20 cellular contexts compared by ENCODE assay signal in genomic region chr3:99952306-99952705, GRCh38.
DNase-seq lines count a peak whose midpoint lies in the region; ATAC-seq and TF ChIP-seq lines count a peak whose summit lies in the region.
"Had no signal": no experiment of that assay in that cellular context is flagged by ENCODE, and none has a peak within 500 bp of the region (broad histone marks: within the 10 kb centered on the region; RNA-seq: fewer than 3 reads in every experiment).

No MANE protein-coding gene starts in this region.

- in situ Hi-C loops in Caki2 (cut with HindIII; ENCODE audit: low pct_unique_long_range_greater_than_20kb, low sequenced_read_pairs): no loop called here

- no peak for TF ChIP-seq CTCF in PC-3 (conservative IDR thresholded peaks at IDR 0.05; ENCODE audit: low read depth, low read length)
- no peak for TF ChIP-seq CTCF in epithelial cell of proximal tubule (conservative IDR thresholded peaks at IDR 0.05; ENCODE audit: low read depth, low read length)
- TF ChIP-seq CTCF in osteoblast (IDR thresholded peaks at IDR 0.05; ENCODE audit: extremely low read depth, low read depth, low read length): no peak

- no peaks in the 10 kb centered on the region for H3K9me3 Mint-ChIP-seq in activated T-helper 1 cell treated with anti-CD3 and anti-CD28 coated beads, Interleukin-12 subunit alpha, Interleukin-12 subunit beta, Interleukin-2, Interleukin-4 antibody, amounts not matched to agents 30 ng/mL and 10 ng/mL and 1 ng/mL, durations not matched to agents 14 hours and 24 hours and 36 hours
- no peaks in the 10 kb centered on the region for H3K9me3 Mint-ChIP-seq in activated CD4-positive, alpha-beta memory T cell treated with anti-CD3 and anti-CD28 coated beads for 36 hours
- H3K9me3 Mint-ChIP-seq: nephron progenitor cell; T-helper 2 cell treated with Interferon-gamma antibody and Interleukin-4, amounts not matched to agents 5 μg/mL and 100 μg/mL, for 36 hours had no signal

- H4K20me1 ChIP-seq in PC-3 (ENCODE audit: low read length) (no peaks in the 10 kb centered on the region), osteoblast (ENCODE audit: insufficient read depth, low read length) (no peaks in the 10 kb centered on the region)

- H3K4me3 Mint-ChIP-seq in activated T-helper 1 cell treated with anti-CD3 and anti-CD28 coated beads, Interleukin-12 subunit alpha, Interleukin-12 subunit beta, Interleukin-2, Interleukin-4 antibody, amounts not matched to agents 30 ng/mL and 10 ng/mL and 1 ng/mL, durations not matched to agents 14 hours and 24 hours and 36 hours: no peak overlapping the region
- H3K4me3 Mint-ChIP-seq in activated CD4-positive, alpha-beta memory T cell treated with anti-CD3 and anti-CD28 coated beads for 36 hours: no peak overlapping the region
- H3K4me3 Mint-ChIP-seq: nephron progenitor cell; T-helper 2 cell treated with Interferon-gamma antibody and Interleukin-4, amounts not matched to agents 5 μg/mL and 100 μg/mL, for 36 hours had no signal

- H3K27ac ChIP-seq in PC-3 (ENCODE audit: low read length) (no peak overlapping the region), osteoblast (ENCODE audit: low read depth, low read length) (peak overlapping the region; percentile 73)
- H3K27ac ChIP-seq: colonic mucosa, hepatocyte, left ventricle myocardium inferior, thyroid gland had no signal

- H3F3A ChIP-seq in PC-3 (ENCODE audit: low read length, unreplicated experiment): no peaks in the 10 kb centered on the region

- intact Hi-C loops in PC-3 (cut with micrococcal nuclease): no loop called here
- intact Hi-C loops in activated T-helper 1 cell treated with anti-CD3 and anti-CD28 coated beads, Interleukin-12 subunit alpha, Interleukin-12 subunit beta, Interleukin-2, Interleukin-4 antibody, amounts not matched to agents 30 ng/mL and 10 ng/mL and 1 ng/mL, durations not matched to agents 14 hours and 24 hours and 36 hours (cut with micrococcal nuclease): no loop called here
- intact Hi-C loops in activated CD4-positive, alpha-beta memory T cell treated with anti-CD3 and anti-CD28 coated beads for 36 hours (cut with micrococcal nuclease): no loop called here

- no peak overlapping the region for H2AFZ ChIP-seq in PC-3 (ENCODE audit: low read length)
- H2AFZ ChIP-seq in osteoblast (ENCODE audit: low read length): no peak overlapping the region
- H2AFZ ChIP-seq: hepatocyte had no signal

- H3K4me1 Mint-ChIP-seq in activated T-helper 1 cell treated with anti-CD3 and anti-CD28 coated beads, Interleukin-12 subunit alpha, Interleukin-12 subunit beta, Interleukin-2, Interleukin-4 antibody, amounts not matched to agents 30 ng/mL and 10 ng/mL and 1 ng/mL, durations not matched to agents 14 hours and 24 hours and 36 hours (ENCODE audit: low read depth): peaks cover 18% of the 10 kb centered on the region
- no peaks in the 10 kb centered on the region for H3K4me1 Mint-ChIP-seq in activated CD4-positive, alpha-beta memory T cell treated with anti-CD3 and anti-CD28 coated beads for 36 hours (ENCODE audit: low read depth)

- peak; percentile 16 for DNase-seq in Caki2 (ENCODE audit: low read depth)
- peak; percentile 49 for DNase-seq in PC-3
- peak; percentile 72 for DNase-seq in epithelial cell of proximal tubule (ENCODE audit: low read depth)
- peak; percentile 49 for DNase-seq in osteoblast (ENCODE audit: insufficient read length, low spot score, missing footprints)
- no peak for DNase-seq in activated T-helper 1 cell treated with anti-CD3 and anti-CD28 coated beads, Interleukin-12 subunit alpha, Interleukin-12 subunit beta, Interleukin-2, Interleukin-4 antibody, amounts not matched to agents 30 ng/mL and 10 ng/mL and 1 ng/mL, durations not matched to agents 14 hours and 24 hours and 36 hours (ENCODE audit: low spot score)
- DNase-seq in NCI-H187 treated with DMSO at 0.1 percent for 48 hours (lab: John Stamatoyannopoulos, UW): no peak
- DNase-seq in activated CD4-positive, alpha-beta memory T cell treated with anti-CD3 and anti-CD28 coated beads for 36 hours: no peak
- DNase-seq: activated T-cell treated with anti-CD3 and anti-CD28 coated beads for 4 hours; AML-193; colonic mucosa; DMS 273 treated with DMSO at 0.1 percent for 48 hours; left ventricle myocardium inferior; nephron progenitor cell; stimulated activated CD4-positive, alpha-beta T cell treated with anti-CD3 and anti-CD28 coated beads, Interleukin-4, amount 100 ng/mL, for 24 hours; thyroid gland had no signal

- H3K4me3 ChIP-seq in PC-3 (ENCODE audit: low read length): no peak overlapping the region
- H3K4me3 ChIP-seq in epithelial cell of proximal tubule (ENCODE audit: low read depth, low read length): no peak overlapping the region
- no peak overlapping the region for H3K4me3 ChIP-seq in osteoblast (ENCODE audit: insufficient read depth, low read length)
- H3K4me3 ChIP-seq: colonic mucosa, hepatocyte, left ventricle myocardium inferior, thyroid gland had no signal

- H3K27me3 ChIP-seq in PC-3 (ENCODE audit: low read length) (no peaks in the 10 kb centered on the region), osteoblast (ENCODE audit: insufficient read depth, low read length) (no peaks in the 10 kb centered on the region)
- H3K27me3 ChIP-seq: colonic mucosa, hepatocyte, thyroid gland had no signal

- H3K4me1 ChIP-seq in PC-3 (ENCODE audit: insufficient read depth, low read length) (peaks cover 9% of the 10 kb centered on the region), osteoblast (ENCODE audit: insufficient read depth, low read length) (peaks cover 28% of the 10 kb centered on the region)
- H3K4me1 ChIP-seq: thyroid gland had no signal

- no peaks in the 10 kb centered on the region for H3K27me3 Mint-ChIP-seq in activated T-helper 1 cell treated with anti-CD3 and anti-CD28 coated beads, Interleukin-12 subunit alpha, Interleukin-12 subunit beta, Interleukin-2, Interleukin-4 antibody, amounts not matched to agents 30 ng/mL and 10 ng/mL and 1 ng/mL, durations not matched to agents 14 hours and 24 hours and 36 hours (ENCODE audit: insufficient read depth)
- H3K27me3 Mint-ChIP-seq in activated CD4-positive, alpha-beta memory T cell treated with anti-CD3 and anti-CD28 coated beads for 36 hours: no peaks in the 10 kb centered on the region

- no peak overlapping the region for H3K9ac ChIP-seq in PC-3 (ENCODE audit: low read length)

- H3K79me2 ChIP-seq in PC-3 (ENCODE audit: low read length) (no peaks in the 10 kb centered on the region), osteoblast (ENCODE audit: insufficient read depth, low read length) (no peaks in the 10 kb centered on the region)
- H3K79me2 ChIP-seq: hepatocyte had no signal

- ATAC-seq in PC-3 (no peak), GM18873 (IDR thresholded peaks at IDR 0.05; ENCODE audit: low FRiP score, unreplicated experiment) (no peak)
- ATAC-seq: Right ventricle myocardium inferior, sciatic nerve had no signal

- H3K9me2 ChIP-seq in PC-3 (replicated peaks; ENCODE audit: low read length): no peaks in the 10 kb centered on the region

- no peak overlapping the region for H3K27ac Mint-ChIP-seq in activated T-helper 1 cell treated with anti-CD3 and anti-CD28 coated beads, Interleukin-12 subunit alpha, Interleukin-12 subunit beta, Interleukin-2, Interleukin-4 antibody, amounts not matched to agents 30 ng/mL and 10 ng/mL and 1 ng/mL, durations not matched to agents 14 hours and 24 hours and 36 hours
- H3K27ac Mint-ChIP-seq in activated CD4-positive, alpha-beta memory T cell treated with anti-CD3 and anti-CD28 coated beads for 36 hours: no peak overlapping the region
- H3K27ac Mint-ChIP-seq: nephron progenitor cell; T-helper 2 cell treated with Interferon-gamma antibody and Interleukin-4, amounts not matched to agents 5 μg/mL and 100 μg/mL, for 36 hours had no signal

- no TSS peak for BruUV-seq in PC-3 (replicated peaks; lab: Mats Ljungman, UMichigan)

- H3K4me2 ChIP-seq in PC-3 (ENCODE audit: low read length) (no peak overlapping the region), osteoblast (ENCODE audit: insufficient read depth, low read length) (peak overlapping the region; percentile 25)
- H3K4me2 ChIP-seq: hepatocyte had no signal

- CTCF ChIA-PET in PC-3 (lab: Charles Lee): no interaction called here
- CTCF ChIA-PET in activated CD4-positive, alpha-beta memory T cell treated with anti-CD3 and anti-CD28 coated beads for 36 hours (lab: Charles Lee): no interaction called here

- POLR2A ChIA-PET in PC-3 (lab: Charles Lee; ENCODE audit: unreplicated experiment): no interaction called here
- POLR2A ChIA-PET in activated CD4-positive, alpha-beta memory T cell treated with anti-CD3 and anti-CD28 coated beads for 36 hours (lab: Charles Lee): no interaction called here

- no peaks in the 10 kb centered on the region for H3K36me3 Mint-ChIP-seq in activated T-helper 1 cell treated with anti-CD3 and anti-CD28 coated beads, Interleukin-12 subunit alpha, Interleukin-12 subunit beta, Interleukin-2, Interleukin-4 antibody, amounts not matched to agents 30 ng/mL and 10 ng/mL and 1 ng/mL, durations not matched to agents 14 hours and 24 hours and 36 hours (ENCODE audit: low read depth)
- no peaks in the 10 kb centered on the region for H3K36me3 Mint-ChIP-seq in activated CD4-positive, alpha-beta memory T cell treated with anti-CD3 and anti-CD28 coated beads for 36 hours

- no peaks in the 10 kb centered on the region for H3K9me3 ChIP-seq in PC-3 (ENCODE audit: low read length)
- no peaks in the 10 kb centered on the region for H3K9me3 ChIP-seq in osteoblast (ENCODE audit: low read depth, low read length)
- H3K9me3 ChIP-seq: colonic mucosa, left ventricle myocardium inferior, thyroid gland had no signal

- no peaks in the 10 kb centered on the region for H3K36me3 ChIP-seq in PC-3 (ENCODE audit: low read depth, low read length)
- H3K36me3 ChIP-seq in osteoblast (ENCODE audit: insufficient read depth, low read length): no peaks in the 10 kb centered on the region
- H3K36me3 ChIP-seq: colonic mucosa, left ventricle myocardium inferior, thyroid gland had no signal

Comparison
In these comparisons a context has a peak if more than half of its experiments do, and no peak if none do; other contexts are left out.
1. DNase-seq: peak in Caki2 (single experiment), PC-3 (single experiment), epithelial cell of proximal tubule (single experiment) and osteoblast (single experiment); none in activated T-helper 1 cell treated with anti-CD3 and anti-CD28 coated beads, Interleukin-12 subunit alpha, Interleukin-12 subunit beta, Interleukin-2, Interleukin-4 antibody, amounts not matched to agents 30 ng/mL and 10 ng/mL and 1 ng/mL, durations not matched to agents 14 hours and 24 hours and 36 hours (single experiment), NCI-H187 treated with DMSO at 0.1 percent for 48 hours (single experiment) and activated CD4-positive, alpha-beta memory T cell treated with anti-CD3 and anti-CD28 coated beads for 36 hours (single experiment).